Comparison of ENCODE assay signal across 27 cellular contexts in genomic region chr12:30909721-30910350, GRCh38. TPM values are rescaled to one million over a fixed set of nuclear protein-coding genes. Genes with fewer than 3 reads are reported as not detected.
DNase-seq lines count a peak whose midpoint lies in the region; ATAC-seq, FAIRE-seq and TF ChIP-seq lines count a peak whose summit lies in the region.
"Had no signal": no experiment of that assay in that cellular context is flagged by ENCODE, and none has a peak within 500 bp of the region (broad histone marks: within the 10 kb centered on the region; RNA-seq: fewer than 3 reads in every experiment).

No MANE protein-coding gene starts in this region.

- H3K4me3 Mint-ChIP-seq in WTC11, result no peak overlapping the region; the same call in 1 of the 2 replicates
- H3K4me3 Mint-ChIP-seq: activated T-cell treated with anti-CD3 and anti-CD28 coated beads, Interleukin-2, amount 50 U/mL, for 72 hours; natural killer cell had no signal

- H3K27me3 Mint-ChIP-seq in WTC11 (ENCODE audit: low read depth), result peaks cover 10% of the 10 kb centered on the region; the same call in 1 of the 2 replicates

- H3K27ac ChIP-seq in GM23248, result peak overlapping the region; percentile 48
- peak overlapping the region in 15 of 21 experiments; percentile 7 to 71 (median 31) for H3K27ac ChIP-seq in skin epidermis
- H3K27ac ChIP-seq: BLaER1, pancreas had no signal

- peak overlapping the region; percentile 9; the same call in 1 of the 2 replicates for H3K9ac ChIP-seq in GM23248
- H3K9ac ChIP-seq: BLaER1 had no signal

- no peaks in the 10 kb centered on the region for H3K36me3 ChIP-seq in GM23248 (ENCODE audit: low read depth)
- H3K36me3 ChIP-seq: BLaER1, pancreas had no signal

- no peaks in the 10 kb centered on the region for H3K9me2 ChIP-seq in GM23248 (ENCODE audit: insufficient read depth)

- POLR2A ChIA-PET in WTC11 (lab: Charles Lee), result no interaction called here

- no peaks in the 10 kb centered on the region for H3K27me3 ChIP-seq in GM23248 (replicated peaks; ENCODE audit: insufficient read depth)
- H3K27me3 ChIP-seq: BLaER1, pancreas had no signal

- no peak for TF ChIP-seq CTCF in WTC11 (IDR thresholded peaks at IDR 0.05)

- 0 out of 2 replicates have a peak, but pooled peaks cover 6% of the 10 kb centered on the region for H3K36me3 Mint-ChIP-seq in WTC11
- H3K36me3 Mint-ChIP-seq: natural killer cell had no signal

- H3K79me2 ChIP-seq in GM23248 (ENCODE audit: insufficient read depth), result no peaks in the 10 kb centered on the region

- H3K9me3 ChIP-seq in GM23248 (ENCODE audit: low read depth), result no peaks in the 10 kb centered on the region
- H3K9me3 ChIP-seq: BLaER1, pancreas had no signal

- peaks cover 33% of the 10 kb centered on the region for H3K4me1 Mint-ChIP-seq in WTC11
- H3K4me1 Mint-ChIP-seq: natural killer cell had no signal

- H2AFZ ChIP-seq in GM23248, result 0 out of 2 replicates have a peak overlapping the region, but pooled peaks have one; percentile 20

- no peak for FAIRE-seq in GM19239 (lab: Jason Lieb, UNC)
- FAIRE-seq: endothelial cell of umbilical vein, pancreas had no signal

- CTCF ChIA-PET in WTC11 (lab: Charles Lee), result interaction anchor here (0.6 kb wide), 1 partner anchor 403 kb away, joined by 3 read pairs; no protein-coding TSS in a partner anchor

- peaks cover 23% of the 10 kb centered on the region for H3K4me1 ChIP-seq in GM23248 (ENCODE audit: insufficient read depth)
- H3K4me1 ChIP-seq: BLaER1, pancreas had no signal

- H3F3A ChIP-seq in GM23248 (ENCODE audit: insufficient read depth), result peaks cover 28% of the 10 kb centered on the region

- in situ Hi-C loops in GM23248 (cut with MboI), result no loop called here

- peak; percentile 41 for DNase-seq in GM23248
- no peak for DNase-seq in WTC11 (ENCODE audit: low spot score)
- DNase-seq in iris pigment epithelial cell (ENCODE audit: low read depth), result peak; percentile 26
- no peak for DNase-seq in NCI-H82 (lab: John Stamatoyannopoulos, UW)
- no peak for DNase-seq in activated CD4-positive, alpha-beta T cell treated with anti-CD3 and anti-CD28 coated beads, Interleukin-2, amount 50 U/mL, for 1 hour
- DNase-seq in GM19239 (ENCODE audit: insufficient read length, low spot score), result no peak
- DNase-seq: ACHN; activated CD4-positive, alpha-beta T cell treated with anti-CD3 and anti-CD28 coated beads for 4 hours; activated naive CD4-positive, alpha-beta T cell treated with Interleukin-2 at 50 U/mL for 16 hours; activated T-cell treated with anti-CD3 and anti-CD28 coated beads, Interleukin-2, amount 50 U/mL, for 72 hours; COR-L47; dermis blood vessel endothelial cell; DMS79 treated with DMSO at 0.1 percent for 48 hours; H7; natural killer cell; NCI-H1048; NCI-H187; NCI-H526 treated with DMSO at 0.1 percent for 48 hours; pancreas; stimulated activated CD8-positive, alpha-beta memory T cell treated with anti-CD3 and anti-CD28 coated beads, Interleukin-4, amount 100 ng/mL, for 48 hours; T-helper 2 cell had no signal

- H3K4me2 ChIP-seq in GM23248 (ENCODE audit: unreplicated experiment), result no peak overlapping the region
- H3K4me2 ChIP-seq: BLaER1 had no signal

- peaks cover 9% of the 10 kb centered on the region for H3K9me3 Mint-ChIP-seq in WTC11
- H3K9me3 Mint-ChIP-seq: activated T-cell treated with anti-CD3 and anti-CD28 coated beads, Interleukin-2, amount 50 U/mL, for 72 hours; natural killer cell had no signal

- ATAC-seq in WTC11, result peak; percentile 49; the same call in 1 of the 2 replicates
- ATAC-seq in GM21786 (IDR thresholded peaks at IDR 0.05; ENCODE audit: unreplicated experiment), result no peak
- ATAC-seq: activated T-cell treated with anti-CD3 and anti-CD28 coated beads, Interleukin-2, amount 50 U/mL, for 72 hours; left lobe of liver; natural killer cell had no signal

- WGBS in GM23248 (ENCODE audit: low coverage in 1 of 2, low lambda C conversion rate in 2 of 2, missing lambda C conversion rate in 2 of 2), 2 experiments, result 35 to 37% methylated on average over 3 of the region's 3 CpGs

- H3K4me3 ChIP-seq in GM23248 (no peak overlapping the region), skin epidermis (no peak overlapping the region)
- H3K4me3 ChIP-seq: BLaER1, pancreas had no signal

- peak overlapping the region; percentile 1; the same call in 1 of the 2 replicates for H3K27ac Mint-ChIP-seq in WTC11
- H3K27ac Mint-ChIP-seq: activated T-cell treated with anti-CD3 and anti-CD28 coated beads, Interleukin-2, amount 50 U/mL, for 72 hours; natural killer cell had no signal

- H4K20me1 ChIP-seq in GM23248 (ENCODE audit: insufficient read depth), result no peaks in the 10 kb centered on the region
- H4K20me1 ChIP-seq: BLaER1 had no signal

TF ChIP-seq in WTC11, 78 proteins besides CTCF, POLR2A, EP300 and RAD21:
- TF ChIP-seq MAX (CRISPR knock-in tag; IDR thresholded peaks at IDR 0.05) (no peak), HMGA2 (CRISPR knock-in tag; IDR thresholded peaks at IDR 0.05) (no peak), PRRX2 (CRISPR knock-in tag; IDR thresholded peaks at IDR 0.05) (no peak), ZNF219 (CRISPR knock-in tag; IDR thresholded peaks at IDR 0.05; ENCODE audit: borderline replicate concordance) (no peak), NFYB (CRISPR knock-in tag; conservative IDR thresholded peaks at IDR 0.05; ENCODE audit: low read depth) (no peak), SMAD3 (CRISPR knock-in tag; IDR thresholded peaks at IDR 0.05; ENCODE audit: borderline replicate concordance) (no peak)
TF ChIP-seq in WTC11: peak in this region for 0.

RNA-seq across cellular contexts. Expression of gene TSPAN11, which starts 16.7 kb away (rescaled TPM):
- total RNA-seq in GM23248 (2014; rRNA removed; shearing (Covaris generic)), result 0.76 and 1.9 TPM in 2 replicates
- polyA plus RNA-seq in GM23248 (2016; fragmentation: Nextera tagmentation; extraction: Ambion mirVana), result 0.51 and 0.70 TPM in 2 replicates
- 4.6 to 6.1 TPM (median 5.3 TPM) in 3 replicates for total RNA-seq in WTC11 (2021)
- total RNA-seq: natural killer cell, SK-MEL-5 had no signal

Comparison
In these comparisons a context has a peak if more than half of its experiments do, and no peak if none do; other contexts are left out.
1. DNase-seq: peak in GM23248 (single experiment) and iris pigment epithelial cell (single experiment); none in WTC11 (single experiment), NCI-H82 (single experiment), activated CD4-positive, alpha-beta T cell treated with anti-CD3 and anti-CD28 coated beads, Interleukin-2, amount 50 U/mL, for 1 hour (single experiment) and GM19239 (single experiment).